Comparison of ENCODE assay signal across 10 cellular contexts in the genomic region with DNA sequence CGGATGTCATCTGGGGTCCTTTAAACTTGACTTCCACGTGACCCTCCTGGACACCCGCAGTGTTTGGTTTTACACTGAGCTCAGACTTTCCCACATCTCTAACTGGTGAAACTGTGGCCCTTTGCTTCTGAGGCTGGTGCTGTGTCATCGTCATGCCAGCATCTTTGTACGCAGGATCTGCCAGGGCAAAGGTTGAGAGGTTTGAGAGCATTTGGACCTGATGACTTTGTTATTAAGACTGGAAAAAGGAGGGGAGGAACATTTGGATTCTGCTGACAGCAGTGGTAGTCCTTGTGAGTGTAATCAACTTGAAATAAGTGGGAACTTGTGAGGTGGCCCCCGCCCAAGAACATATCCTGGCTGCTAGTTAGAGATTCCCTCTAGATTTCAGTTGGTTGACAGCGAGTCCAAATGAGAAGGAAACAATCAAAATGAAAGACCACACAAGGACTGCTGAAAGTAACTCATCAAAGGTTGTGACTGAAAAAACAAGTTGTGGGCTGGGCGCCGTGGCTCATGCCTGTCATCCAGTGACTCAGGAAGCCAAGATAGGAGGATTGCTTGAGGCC.
DNase-seq lines count a peak whose midpoint lies in the region; ATAC-seq, FAIRE-seq and TF ChIP-seq lines count a peak whose summit lies in the region.
"Had no signal": no experiment of that assay in that cellular context is flagged by ENCODE, and none has a peak within 500 bp of the region (broad histone marks: within the 10 kb centered on the region; RNA-seq: fewer than 3 reads in every experiment).

No MANE protein-coding gene starts in this region.

- intact Hi-C loops in activated CD4-positive, alpha-beta T cell treated with anti-CD3 and anti-CD28 coated beads for 36 hours (cut with DNase I, micrococcal nuclease), result loop anchor here (1.0 to 2.0 kb wide), 5 partner anchors 16 to 61 kb away; no protein-coding TSS in a partner anchor
- intact Hi-C loops in activated CD8-positive, alpha-beta T cell treated with anti-CD3 and anti-CD28 coated beads for 36 hours (cut with micrococcal nuclease), result loop anchor here (5.0 kb wide), 1 partner anchor 118 kb away; no protein-coding TSS in a partner anchor
- intact Hi-C loops in endothelial cell of umbilical vein (cut with micrococcal nuclease), result no loop called here

- FAIRE-seq in endothelial cell of umbilical vein (lab: Jason Lieb, UNC), result peak; percentile 72

- H3K4me1 ChIP-seq in endothelial cell of umbilical vein (ENCODE audit: control insufficient read depth, extremely low read depth, insufficient read depth, low read length), result peaks cover 7% of the 10 kb centered on the region

- no peaks in the 10 kb centered on the region for H4K20me1 ChIP-seq in endothelial cell of umbilical vein (replicated peaks; ENCODE audit: control insufficient read depth, extremely low read depth, insufficient read depth, low read length)

- peak; percentile 90 for DNase-seq in activated CD4-positive, alpha-beta T cell treated with anti-CD3 and anti-CD28 coated beads for 36 hours
- DNase-seq in activated CD4-positive, alpha-beta T cell treated with anti-CD3 and anti-CD28 coated beads, Interleukin-2, amount 50 U/mL, for 1 hour, result no peak
- peak; percentile 88 for DNase-seq in activated CD8-positive, alpha-beta T cell treated with anti-CD3 and anti-CD28 coated beads for 36 hours
- DNase-seq in endothelial cell of umbilical vein (ENCODE audit: low read depth, low spot score), result peak; percentile 22
- peak in 2 of 3 experiments; percentile 22 to 68 for DNase-seq in stimulated activated CD4-positive, alpha-beta T cell treated with anti-CD3 and anti-CD28 coated beads, TNF-alpha, amount 100 ng/mL, for 24 hours (ENCODE audit: low read depth in 3 of 3)
- DNase-seq in NCI-H526 (lab: John Stamatoyannopoulos, UW), result no peak
- no peak for DNase-seq in stimulated activated naive B cell treated with anti-CD40 and anti-IgM and Interleukin-4, amounts not matched to agents 10 μg/mL and 1 μg/mL and 100 μg/mL, for 72 hours
- DNase-seq in mesothelial cell of epicardium (ENCODE audit: low spot score in 2 of 2, unreplicated experiment in 2 of 2), result no peak
- DNase-seq: NCI-H1105 treated with DMSO at 0.1 percent for 48 hours, occipital lobe had no signal

- H3K9me3 Mint-ChIP-seq in activated CD4-positive, alpha-beta T cell treated with anti-CD3 and anti-CD28 coated beads for 36 hours (ENCODE audit: low read depth), result peaks cover 14% of the 10 kb centered on the region
- peaks cover 13% of the 10 kb centered on the region for H3K9me3 Mint-ChIP-seq in activated CD8-positive, alpha-beta T cell treated with anti-CD3 and anti-CD28 coated beads for 36 hours
- peaks cover 7 to 9% of the 10 kb centered on the region in 2 donors for H3K9me3 Mint-ChIP-seq in stimulated activated naive B cell treated with anti-CD40 and anti-IgM and Interleukin-4, amounts not matched to agents 10 μg/mL and 1 μg/mL and 100 μg/mL, for 72 hours
- H3K9me3 Mint-ChIP-seq in mesothelial cell of epicardium, result no peaks in the 10 kb centered on the region

- H3K4me3 Mint-ChIP-seq in activated CD4-positive, alpha-beta T cell treated with anti-CD3 and anti-CD28 coated beads for 36 hours, result peak overlapping the region; percentile 9
- H3K4me3 Mint-ChIP-seq in activated CD8-positive, alpha-beta T cell treated with anti-CD3 and anti-CD28 coated beads for 36 hours, result no peak overlapping the region
- no peak overlapping the region for H3K4me3 Mint-ChIP-seq in stimulated activated naive B cell treated with anti-CD40 and anti-IgM and Interleukin-4, amounts not matched to agents 10 μg/mL and 1 μg/mL and 100 μg/mL, for 72 hours
- no peak overlapping the region for H3K4me3 Mint-ChIP-seq in mesothelial cell of epicardium

- H3K4me2 ChIP-seq in endothelial cell of umbilical vein (ENCODE audit: insufficient read depth, low read length), result no peak overlapping the region

- no peaks in the 10 kb centered on the region for H3K36me3 Mint-ChIP-seq in activated CD4-positive, alpha-beta T cell treated with anti-CD3 and anti-CD28 coated beads for 36 hours (ENCODE audit: low read depth)
- H3K36me3 Mint-ChIP-seq in activated CD8-positive, alpha-beta T cell treated with anti-CD3 and anti-CD28 coated beads for 36 hours (ENCODE audit: low read depth), result no peaks in the 10 kb centered on the region
- peaks cover 0 to 3% of the 10 kb centered on the region in 2 donors for H3K36me3 Mint-ChIP-seq in stimulated activated naive B cell treated with anti-CD40 and anti-IgM and Interleukin-4, amounts not matched to agents 10 μg/mL and 1 μg/mL and 100 μg/mL, for 72 hours
- peaks cover 16% of the 10 kb centered on the region for H3K36me3 Mint-ChIP-seq in mesothelial cell of epicardium

- no peaks in the 10 kb centered on the region for H3K9me1 ChIP-seq in endothelial cell of umbilical vein (replicated peaks; ENCODE audit: control insufficient read depth, extremely low read depth, insufficient read depth, low read length)

- H3K79me2 ChIP-seq in endothelial cell of umbilical vein (ENCODE audit: control insufficient read depth, insufficient read depth, low read length), result no peaks in the 10 kb centered on the region

- H3K36me3 ChIP-seq in endothelial cell of umbilical vein (ENCODE audit: control insufficient read depth in 2 of 2, extremely low read depth in 1 of 2, insufficient read depth in 2 of 2, low read length in 2 of 2), result peaks cover 0 to 7% of the 10 kb centered on the region in 2 experiments

- no peak overlapping the region for H3K9ac ChIP-seq in endothelial cell of umbilical vein (replicated peaks; ENCODE audit: extremely low read depth, insufficient read depth, low read length)

- TF ChIP-seq POLR2A in endothelial cell of umbilical vein (IDR thresholded peaks at IDR 0.05; ENCODE audit: low read depth, low read length), result no peak

- peak overlapping the region; percentile 81 for H3K27ac Mint-ChIP-seq in activated CD4-positive, alpha-beta T cell treated with anti-CD3 and anti-CD28 coated beads for 36 hours
- peak overlapping the region; percentile 59 for H3K27ac Mint-ChIP-seq in activated CD8-positive, alpha-beta T cell treated with anti-CD3 and anti-CD28 coated beads for 36 hours
- H3K27ac Mint-ChIP-seq in stimulated activated naive B cell treated with anti-CD40 and anti-IgM and Interleukin-4, amounts not matched to agents 10 μg/mL and 1 μg/mL and 100 μg/mL, for 72 hours, result no peak overlapping the region
- H3K27ac Mint-ChIP-seq in mesothelial cell of epicardium, result no peak overlapping the region

- peak; percentile 81 for ATAC-seq in activated CD4-positive, alpha-beta T cell treated with anti-CD3 and anti-CD28 coated beads for 36 hours
- ATAC-seq in activated CD8-positive, alpha-beta T cell treated with anti-CD3 and anti-CD28 coated beads for 36 hours, result peak; percentile 74
- ATAC-seq in stimulated activated naive B cell treated with anti-CD40 and anti-IgM and Interleukin-4, amounts not matched to agents 10 μg/mL and 1 μg/mL and 100 μg/mL, for 72 hours (replicated peaks), result no peak

- POLR2A ChIA-PET in activated CD4-positive, alpha-beta T cell treated with anti-CD3 and anti-CD28 coated beads for 36 hours (lab: Charles Lee), result interaction anchor here (0.7 to 1.2 kb wide), 3 partner anchors 21 to 680 kb away, joined by 3 read pairs; no protein-coding TSS in a partner anchor
- POLR2A ChIA-PET in activated CD8-positive, alpha-beta T cell treated with anti-CD3 and anti-CD28 coated beads for 36 hours (lab: Charles Lee), result interaction anchor here (1.6 kb wide), 1 partner anchor 14 kb away, joined by 6 read pairs; no protein-coding TSS in a partner anchor
- POLR2A ChIA-PET in endothelial cell of umbilical vein (lab: Charles Lee), result no interaction called here

- no peaks in the 10 kb centered on the region for H3K9me3 ChIP-seq in endothelial cell of umbilical vein (replicated peaks; ENCODE audit: control insufficient read depth, insufficient read depth, low read length)

- H3K4me3 ChIP-seq in endothelial cell of umbilical vein (replicated peaks in 1 of 3; ENCODE audit: insufficient read depth in 1 of 3, low read depth in 1 of 3, low read length in 3 of 3), result no peak overlapping the region

- TF ChIP-seq CTCF in activated CD8-positive, alpha-beta T cell treated with anti-CD3 and anti-CD28 coated beads for 36 hours (IDR thresholded peaks at IDR 0.05), result no peak
- TF ChIP-seq CTCF in endothelial cell of umbilical vein (IDR thresholded peaks at IDR 0.05; ENCODE audit: extremely low read depth in 1 of 2, insufficient read depth in 1 of 2, low read depth in 1 of 2, low read length in 2 of 2) (no peak), mesothelial cell of epicardium (IDR thresholded peaks at IDR 0.05; ENCODE audit: unreplicated experiment) (no peak)

- dilution Hi-C loops in endothelial cell of umbilical vein (cut with MboI; ENCODE audit: extremely low pct_ligation_motif_present, low sequenced_read_pairs), result no loop called here

- H3K27ac ChIP-seq in endothelial cell of umbilical vein (ENCODE audit: insufficient read depth, low read depth, low read length), result no peak overlapping the region

- no peak overlapping the region for H2AFZ ChIP-seq in endothelial cell of umbilical vein (ENCODE audit: low read depth, low read length)

- peaks cover 36% of the 10 kb centered on the region for H3K4me1 Mint-ChIP-seq in activated CD4-positive, alpha-beta T cell treated with anti-CD3 and anti-CD28 coated beads for 36 hours
- H3K4me1 Mint-ChIP-seq in activated CD8-positive, alpha-beta T cell treated with anti-CD3 and anti-CD28 coated beads for 36 hours (ENCODE audit: low read depth), result peaks cover 41% of the 10 kb centered on the region
- no peaks in the 10 kb centered on the region for H3K4me1 Mint-ChIP-seq in stimulated activated naive B cell treated with anti-CD40 and anti-IgM and Interleukin-4, amounts not matched to agents 10 μg/mL and 1 μg/mL and 100 μg/mL, for 72 hours
- H3K4me1 Mint-ChIP-seq in mesothelial cell of epicardium, result no peaks in the 10 kb centered on the region

- no peaks in the 10 kb centered on the region for H3K27me3 ChIP-seq in endothelial cell of umbilical vein (ENCODE audit: control insufficient read depth in 2 of 2, insufficient read depth in 2 of 2, low read length in 2 of 2)

- BruUV-seq in endothelial cell of umbilical vein (replicated peaks; lab: Mats Ljungman, UMichigan), result no TSS peak

- CTCF ChIA-PET in activated CD4-positive, alpha-beta T cell treated with anti-CD3 and anti-CD28 coated beads for 36 hours (lab: Charles Lee), result interaction anchor here (0.6 to 4.3 kb wide), 11 partner anchors 15 to 252 kb away, joined by 3 to 46 read pairs (median 5); no protein-coding TSS in a partner anchor
- CTCF ChIA-PET in activated CD8-positive, alpha-beta T cell treated with anti-CD3 and anti-CD28 coated beads for 36 hours (lab: Charles Lee), result interaction anchor here (0.7 to 5.6 kb wide), 11 partner anchors 8 to 147 kb away, joined by 3 to 37 read pairs (median 5); partner anchors contain the start of gene KIAA1671
- CTCF ChIA-PET in endothelial cell of umbilical vein (lab: Charles Lee), result interaction anchor here (0.6 to 11.6 kb wide), 4 partner anchors 27 to 110 kb away, joined by 3 to 378 read pairs (median 4); partner anchors contain the start of genes KIAA1671 and LHFPL7

- H3K27me3 Mint-ChIP-seq in activated CD4-positive, alpha-beta T cell treated with anti-CD3 and anti-CD28 coated beads for 36 hours, result peaks cover 2% of the 10 kb centered on the region
- H3K27me3 Mint-ChIP-seq in activated CD8-positive, alpha-beta T cell treated with anti-CD3 and anti-CD28 coated beads for 36 hours, result no peaks in the 10 kb centered on the region
- H3K27me3 Mint-ChIP-seq in stimulated activated naive B cell treated with anti-CD40 and anti-IgM and Interleukin-4, amounts not matched to agents 10 μg/mL and 1 μg/mL and 100 μg/mL, for 72 hours, result peaks cover 22 to 31% of the 10 kb centered on the region in 2 donors
- H3K27me3 Mint-ChIP-seq in mesothelial cell of epicardium (ENCODE audit: low read depth), result no peaks in the 10 kb centered on the region

Comparison
In these comparisons a context has a peak if more than half of its experiments do, and no peak if none do; other contexts are left out.
1. DNase-seq: peak in activated CD4-positive, alpha-beta T cell treated with anti-CD3 and anti-CD28 coated beads for 36 hours (single experiment), activated CD8-positive, alpha-beta T cell treated with anti-CD3 and anti-CD28 coated beads for 36 hours (single experiment), endothelial cell of umbilical vein (single experiment) and stimulated activated CD4-positive, alpha-beta T cell treated with anti-CD3 and anti-CD28 coated beads, TNF-alpha, amount 100 ng/mL, for 24 hours (2 of 3); none in activated CD4-positive, alpha-beta T cell treated with anti-CD3 and anti-CD28 coated beads, Interleukin-2, amount 50 U/mL, for 1 hour (single experiment), NCI-H526 (0 of 2), stimulated activated naive B cell treated with anti-CD40 and anti-IgM and Interleukin-4, amounts not matched to agents 10 μg/mL and 1 μg/mL and 100 μg/mL, for 72 hours (single experiment) and mesothelial cell of epicardium (0 of 2).
2. ATAC-seq: peak in activated CD4-positive, alpha-beta T cell treated with anti-CD3 and anti-CD28 coated beads for 36 hours (single experiment) and activated CD8-positive, alpha-beta T cell treated with anti-CD3 and anti-CD28 coated beads for 36 hours (single experiment); none in stimulated activated naive B cell treated with anti-CD40 and anti-IgM and Interleukin-4, amounts not matched to agents 10 μg/mL and 1 μg/mL and 100 μg/mL, for 72 hours (0 of 2).
3. H3K27ac Mint-ChIP-seq: peak in activated CD4-positive, alpha-beta T cell treated with anti-CD3 and anti-CD28 coated beads for 36 hours (single experiment) and activated CD8-positive, alpha-beta T cell treated with anti-CD3 and anti-CD28 coated beads for 36 hours (single experiment); none in stimulated activated naive B cell treated with anti-CD40 and anti-IgM and Interleukin-4, amounts not matched to agents 10 μg/mL and 1 μg/mL and 100 μg/mL, for 72 hours (single experiment) and mesothelial cell of epicardium (single experiment).